Comparison of ENCODE assay signal across 15 cellular contexts in the genomic region with DNA sequence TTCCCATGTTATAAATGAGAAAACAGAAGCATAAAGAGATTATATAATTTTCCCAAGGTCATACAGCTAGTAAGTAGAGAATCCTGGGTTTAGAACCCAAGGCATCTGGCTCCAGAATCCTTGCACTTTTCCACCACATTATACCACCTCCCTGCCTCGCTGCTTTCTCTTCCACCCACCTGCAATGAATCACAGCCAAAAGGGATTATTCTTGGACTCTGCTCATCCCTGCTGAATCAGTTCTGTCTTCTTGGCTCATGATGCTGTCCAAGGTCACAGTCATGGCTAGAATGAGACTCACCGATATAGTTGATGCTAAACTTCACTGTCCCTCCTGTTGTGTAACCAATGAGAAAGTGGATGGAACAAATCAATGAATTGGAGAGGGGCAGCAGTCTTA.
"Had no signal": no experiment of that assay in that cellular context is flagged by ENCODE, and none has a peak within 500 bp of the region (broad histone marks: within the 10 kb centered on the region; RNA-seq: fewer than 3 reads in every experiment).

No MANE protein-coding gene starts in this region.

- H3K4me3 ChIP-seq: coronary artery, heart left ventricle, right atrium auricular region, smooth muscle cell had no signal

- DNase-seq: effector CD4-positive, alpha-beta T cell; endodermal cell; erythroblast; foreskin melanocyte; heart left ventricle; hippocampal formation; kidney glomerular epithelial cell; mesendoderm; naive B cell; stimulated activated CD4-positive, alpha-beta T cell treated with anti-CD3 and anti-CD28 coated beads, Interleukin-2, amount 100 ng/mL, for 48 hours; stimulated activated naive CD4-positive, alpha-beta T cell treated with Interleukin-2 at 50 U/mL for 16 hours; trophoblast cell had no signal

- ATAC-seq: heart left ventricle had no signal
